15 cellular contexts compared by ENCODE assay signal in genomic region chr9:6922124-6922676, GRCh38.
DNase-seq lines count a peak whose midpoint lies in the region; ATAC-seq, FAIRE-seq and TF ChIP-seq lines count a peak whose summit lies in the region.
"Had no signal": no experiment of that assay in that cellular context is flagged by ENCODE, and none has a peak within 500 bp of the region (broad histone marks: within the 10 kb centered on the region; RNA-seq: fewer than 3 reads in every experiment).

No MANE protein-coding gene starts in this region.

- H3K4me3 Mint-ChIP-seq in MCF 10A (ENCODE audit: unreplicated experiment) = no peak overlapping the region
- H3K4me3 Mint-ChIP-seq in naive B cell = no peak overlapping the region
- H3K4me3 Mint-ChIP-seq: CD8-positive, alpha-beta T cell had no signal

- in situ Hi-C loops in mammary epithelial cell (cut with MboI; ENCODE audit: low sequenced_read_pairs in 2 of 2) = no loop called here

- no peaks in the 10 kb centered on the region for H4K20me1 ChIP-seq in mammary epithelial cell (ENCODE audit: insufficient read depth, low read length)

- WGBS in mammary epithelial cell (ENCODE audit: low coverage, missing lambda C conversion rate) = 86% methylated on average over 1 of the region's 2 CpGs
- WGBS in pancreas, 2 donors = 86 to 94% methylated on average over 2 of the region's 2 CpGs

- DNase-seq in MCF 10A (ENCODE audit: unreplicated experiment) (peak; percentile 61), mammary epithelial cell (no peak), naive B cell (no peak), pancreas (no peak), left ventricle myocardium inferior (no peak), SKM-1 treated with dmso at 0.1 percent for 144 hours (lab: John Stamatoyannopoulos, UW; ENCODE audit: unreplicated experiment) (no peak)
- DNase-seq: Calu3; CD8-positive, alpha-beta T cell; NCI-H1694 treated with DMSO at 0.1 percent for 48 hours; Peyer's patch had no signal

- no peak for TF ChIP-seq CTCF in MCF 10A (IDR thresholded peaks at IDR 0.05; ENCODE audit: unreplicated experiment)
- no peak for TF ChIP-seq CTCF in mammary epithelial cell (conservative IDR thresholded peaks at IDR 0.05 in 1 of 2, IDR thresholded peaks at IDR 0.05 in 1 of 2; ENCODE audit: extremely low read depth in 1 of 2, insufficient read depth in 1 of 2, low read depth in 1 of 2, low read length in 2 of 2)
- TF ChIP-seq CTCF in VCaP (conservative IDR thresholded peaks at IDR 0.05) = no peak
- TF ChIP-seq CTCF in pancreas (IDR thresholded peaks at IDR 0.05) = no peak
- TF ChIP-seq CTCF in left ventricle myocardium inferior (IDR thresholded peaks at IDR 0.05; ENCODE audit: borderline replicate concordance) = no peak

- H3K4me3 ChIP-seq in mammary epithelial cell (replicated peaks in 1 of 3; ENCODE audit: insufficient read depth in 1 of 3, low read depth in 2 of 3, low read length in 3 of 3) (no peak overlapping the region), pancreas (no peak overlapping the region), left ventricle myocardium inferior (no peak overlapping the region)
- H3K4me3 ChIP-seq: A549, K562, Peyer's patch had no signal

- H3K79me2 ChIP-seq in mammary epithelial cell (ENCODE audit: insufficient read depth, low read length) = peaks cover 6% of the 10 kb centered on the region

- no peak overlapping the region for H3K4me2 ChIP-seq in mammary epithelial cell (ENCODE audit: insufficient read depth, low read depth, low read length)
- H3K4me2 ChIP-seq: A549 had no signal

- H3K27ac Mint-ChIP-seq in MCF 10A (ENCODE audit: low read depth, unreplicated experiment) = no peak overlapping the region
- H3K27ac Mint-ChIP-seq in naive B cell = peak overlapping the region in 4 of 6 donors; percentile 22 to 90 (median 54)
- H3K27ac Mint-ChIP-seq: CD8-positive, alpha-beta T cell had no signal

- H3K27me3 ChIP-seq in mammary epithelial cell (ENCODE audit: insufficient read depth, low read length) = no peaks in the 10 kb centered on the region
- no peaks in the 10 kb centered on the region for H3K27me3 ChIP-seq in pancreas
- no peaks in the 10 kb centered on the region for H3K27me3 ChIP-seq in left ventricle myocardium inferior (ENCODE audit: low read depth)
- H3K27me3 ChIP-seq: Peyer's patch had no signal

- H3K36me3 ChIP-seq in mammary epithelial cell (ENCODE audit: insufficient read depth, low read length) = no peaks in the 10 kb centered on the region
- H3K36me3 ChIP-seq in pancreas = no peaks in the 10 kb centered on the region
- no peaks in the 10 kb centered on the region for H3K36me3 ChIP-seq in left ventricle myocardium inferior

- H2AFZ ChIP-seq in mammary epithelial cell (ENCODE audit: low read depth, low read length) = no peak overlapping the region

- peaks cover 9% of the 10 kb centered on the region for H3K4me1 ChIP-seq in mammary epithelial cell (ENCODE audit: insufficient read depth, low read length)
- H3K4me1 ChIP-seq in pancreas = peaks cover 0 to 3% (median 0%) of the 10 kb centered on the region in 3 donors
- H3K4me1 ChIP-seq in left ventricle myocardium inferior = peaks cover 25% of the 10 kb centered on the region
- H3K4me1 ChIP-seq: A549, Peyer's patch had no signal

- POLR2A ChIA-PET in MCF 10A (lab: Yijun Ruan, JAX) = no interaction called here

- H3K4me1 Mint-ChIP-seq in MCF 10A (ENCODE audit: insufficient read depth, unreplicated experiment) (peaks cover 16% of the 10 kb centered on the region), naive B cell (peaks cover 49 to 62% (median 62%) of the 10 kb centered on the region in 3 donors)

- dilution Hi-C loops in mammary epithelial cell (cut with HindIII; ENCODE audit: low sequenced_read_pairs) = no loop called here

- H3K9me3 Mint-ChIP-seq in MCF 10A (ENCODE audit: unreplicated experiment) = peaks cover 7% of the 10 kb centered on the region
- peaks cover 0 to 1% (median 0%) of the 10 kb centered on the region in 7 donors for H3K9me3 Mint-ChIP-seq in naive B cell
- H3K9me3 Mint-ChIP-seq: CD8-positive, alpha-beta T cell had no signal

- no peaks in the 10 kb centered on the region for H3K27me3 Mint-ChIP-seq in MCF 10A (ENCODE audit: insufficient read depth, unreplicated experiment)
- no peaks in the 10 kb centered on the region for H3K27me3 Mint-ChIP-seq in naive B cell

- intact Hi-C loops in MCF 10A (cut with micrococcal nuclease) = no loop called here
- intact Hi-C loops in mammary epithelial cell (cut with micrococcal nuclease) = no loop called here
- intact Hi-C loops in pancreas (cut with DNase I) = no loop called here
- intact Hi-C loops in left ventricle myocardium inferior (cut with micrococcal nuclease) = no loop called here

- CTCF ChIA-PET in MCF 10A (lab: Yijun Ruan, JAX) = interaction anchor here (0.6 to 0.7 kb wide), 2 partner anchors 13 to 68 kb away, joined by 3 to 4 read pairs; no protein-coding TSS in a partner anchor
- CTCF ChIA-PET in mammary epithelial cell (lab: Charles Lee; ENCODE audit: low non-redundant PET) = no interaction called here

- FAIRE-seq in pancreas (lab: Jason Lieb, UNC) = no peak
- FAIRE-seq: A549, H54, K562 had no signal

- BruUV-seq in MCF 10A (replicated peaks; lab: Mats Ljungman, UMichigan) (no TSS peak), mammary epithelial cell (replicated peaks; lab: Mats Ljungman, UMichigan) (no TSS peak)

- H3K9me3 ChIP-seq in mammary epithelial cell (replicated peaks; ENCODE audit: insufficient read depth, low read length) = no peaks in the 10 kb centered on the region
- H3K9me3 ChIP-seq in pancreas = no peaks in the 10 kb centered on the region
- H3K9me3 ChIP-seq in left ventricle myocardium inferior (replicated peaks) = no peaks in the 10 kb centered on the region
- H3K9me3 ChIP-seq: A549, Peyer's patch had no signal

- no peak overlapping the region for H3K9ac ChIP-seq in mammary epithelial cell (ENCODE audit: insufficient read depth, low read length)

- ATAC-seq in naive B cell (ENCODE audit: low read depth in 2 of 2) (no peak), pancreas (no peak)
- ATAC-seq: A549; CD8-positive, alpha-beta T cell; K562; Right ventricle myocardium inferior had no signal

- peaks cover 15% of the 10 kb centered on the region for H3K36me3 Mint-ChIP-seq in MCF 10A (ENCODE audit: insufficient read depth, unreplicated experiment)
- H3K36me3 Mint-ChIP-seq in naive B cell = peaks cover 5 to 25% of the 10 kb centered on the region in 2 donors

- H3K27ac ChIP-seq in mammary epithelial cell (ENCODE audit: insufficient read depth, low read depth, low read length) (no peak overlapping the region), VCaP (peak overlapping the region; percentile 83), pancreas (no peak overlapping the region), left ventricle myocardium inferior (replicated peaks) (no peak overlapping the region)
- H3K27ac ChIP-seq: A549, Peyer's patch had no signal
